In genomic region chr13:25181597-25181996, GRCh38 we compare ENCODE assay signal across 13 cellular contexts. TPM values are rescaled to one million over a fixed set of nuclear protein-coding genes. Genes with fewer than 3 reads are reported as not detected.
DNase-seq lines count a peak whose midpoint lies in the region; ATAC-seq and TF ChIP-seq lines count a peak whose summit lies in the region.
"Had no signal": no experiment of that assay in that cellular context is flagged by ENCODE, and none has a peak within 500 bp of the region (broad histone marks: within the 10 kb centered on the region; RNA-seq: fewer than 3 reads in every experiment).

No MANE protein-coding gene starts in this region.

- no peak overlapping the region for H3K4me3 Mint-ChIP-seq in stimulated activated naive B cell treated with anti-CD40 and anti-IgM and Interleukin-4, amounts not matched to agents 10 μg/mL and 1 μg/mL and 100 μg/mL, for 72 hours
- H3K4me3 Mint-ChIP-seq: naive thymus-derived CD8-positive, alpha-beta T cell had no signal

- H3K27me3 Mint-ChIP-seq in stimulated activated naive B cell treated with anti-CD40 and anti-IgM and Interleukin-4, amounts not matched to agents 10 μg/mL and 1 μg/mL and 100 μg/mL, for 72 hours: peaks cover 30 to 65% of the 10 kb centered on the region in 2 donors

- peaks cover 0 to 6% of the 10 kb centered on the region in 2 donors for H3K9me3 Mint-ChIP-seq in stimulated activated naive B cell treated with anti-CD40 and anti-IgM and Interleukin-4, amounts not matched to agents 10 μg/mL and 1 μg/mL and 100 μg/mL, for 72 hours

- H3K4me1 ChIP-seq in left lung: no peaks in the 10 kb centered on the region
- H3K4me1 ChIP-seq: stomach had no signal

- no peak overlapping the region for H3K27ac ChIP-seq in left lung
- H3K27ac ChIP-seq: stomach had no signal

- no peak overlapping the region for H3K4me3 ChIP-seq in left lung
- H3K4me3 ChIP-seq: stomach had no signal

- DNase-seq in stimulated activated naive B cell treated with anti-CD40 and anti-IgM and Interleukin-4, amounts not matched to agents 10 μg/mL and 1 μg/mL and 100 μg/mL, for 72 hours: no peak
- no peak for DNase-seq in NCI-H146 treated with DMSO at 0.1 percent for 48 hours (lab: John Stamatoyannopoulos, UW; ENCODE audit: unreplicated experiment)
- no peak for DNase-seq in left lung
- no peak for DNase-seq in NCI-H1092 treated with DMSO at 0.1 percent for 48 hours (lab: John Stamatoyannopoulos, UW)
- DNase-seq: activated CD4-positive, alpha-beta T cell treated with anti-CD3 and anti-CD28 coated beads, Interleukin-2, amount 50 U/mL, for 4 hours; naive thymus-derived CD8-positive, alpha-beta T cell; NCI-H510A; stomach had no signal

- no peak for TF ChIP-seq CTCF in left lung (IDR thresholded peaks at IDR 0.05)

- peaks cover 0 to 49% of the 10 kb centered on the region in 2 donors for H3K27me3 ChIP-seq in left lung

- no peaks in the 10 kb centered on the region for H3K9me3 ChIP-seq in left lung

- H3K27ac Mint-ChIP-seq in stimulated activated naive B cell treated with anti-CD40 and anti-IgM and Interleukin-4, amounts not matched to agents 10 μg/mL and 1 μg/mL and 100 μg/mL, for 72 hours: peak overlapping the region; percentile 76
- H3K27ac Mint-ChIP-seq: naive thymus-derived CD8-positive, alpha-beta T cell had no signal

- peaks cover 9 to 15% of the 10 kb centered on the region in 2 donors for H3K4me1 Mint-ChIP-seq in stimulated activated naive B cell treated with anti-CD40 and anti-IgM and Interleukin-4, amounts not matched to agents 10 μg/mL and 1 μg/mL and 100 μg/mL, for 72 hours
- H3K4me1 Mint-ChIP-seq: naive thymus-derived CD8-positive, alpha-beta T cell had no signal

- peak; percentile 38 for ATAC-seq in GM19023 (IDR thresholded peaks at IDR 0.05; ENCODE audit: unreplicated experiment)
- peak; percentile 45 for ATAC-seq in HG02571 (IDR thresholded peaks at IDR 0.05; ENCODE audit: unreplicated experiment)
- ATAC-seq in HG03432 (IDR thresholded peaks at IDR 0.05; ENCODE audit: unreplicated experiment): peak; percentile 33
- peak; percentile 28 to 43 for ATAC-seq in stimulated activated naive B cell treated with anti-CD40 and anti-IgM and Interleukin-4, amounts not matched to agents 10 μg/mL and 1 μg/mL and 100 μg/mL, for 72 hours (replicated peaks)
- ATAC-seq in left lung: no peak

- no peaks in the 10 kb centered on the region for H3K36me3 Mint-ChIP-seq in stimulated activated naive B cell treated with anti-CD40 and anti-IgM and Interleukin-4, amounts not matched to agents 10 μg/mL and 1 μg/mL and 100 μg/mL, for 72 hours

- H3K36me3 ChIP-seq in left lung: no peaks in the 10 kb centered on the region
- H3K36me3 ChIP-seq: stomach had no signal

- intact Hi-C loops in left lung (cut with DNase I): no loop called here

RNA-seq across cellular contexts. Expression of gene AMER2, which starts 9.5 kb away (rescaled TPM):
- under 1 TPM in 1 of 2 donors, not detected in 1; 0.13 TPM for total RNA-seq in left lung
- total RNA-seq: endothelial cell of umbilical vein; LHCN-M2; naive thymus-derived CD8-positive, alpha-beta T cell had no signal
